In the genomic region with DNA sequence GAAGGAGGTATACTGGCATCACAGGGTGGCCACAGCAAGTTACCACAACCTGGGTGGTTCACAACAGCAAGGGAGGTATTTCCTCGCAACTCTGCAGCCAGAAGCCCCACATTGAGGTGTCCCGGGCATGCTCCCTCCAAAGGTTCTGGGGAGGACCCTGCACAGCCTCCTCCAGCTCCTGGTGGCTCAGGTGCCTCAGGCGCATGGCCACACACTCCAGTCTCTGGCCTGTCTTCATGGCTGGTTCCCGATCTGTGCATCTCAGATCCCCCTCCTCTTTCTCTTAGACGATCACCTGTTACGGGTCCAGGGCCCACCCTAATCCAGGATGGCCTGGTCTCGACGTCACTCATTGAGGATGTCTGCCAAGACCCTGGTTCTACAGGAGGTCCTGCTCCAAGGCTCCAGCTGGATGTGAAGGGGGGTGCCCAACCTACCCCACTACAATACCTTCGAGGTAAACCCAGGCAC, we compare ENCODE assay signal across 17 cellular contexts. TPM values are rescaled to one million over a fixed set of nuclear protein-coding genes. Genes with fewer than 3 reads are reported as not detected.
DNase-seq lines count a peak whose midpoint lies in the region; ATAC-seq, FAIRE-seq and TF ChIP-seq lines count a peak whose summit lies in the region.
"Had no signal": no experiment of that assay in that cellular context is flagged by ENCODE, and none has a peak within 500 bp of the region (broad histone marks: within the 10 kb centered on the region; RNA-seq: fewer than 3 reads in every experiment).

No MANE protein-coding gene starts in this region.

- no peak overlapping the region for H3K27ac ChIP-seq in stomach
- H3K27ac ChIP-seq: A549, Peyer's patch, SK-N-MC had no signal

- H3K4me3 ChIP-seq in stomach: no peak overlapping the region
- H3K4me3 ChIP-seq: A549, Peyer's patch, SK-N-MC had no signal

- peak; percentile 51 for DNase-seq in activated effector memory CD4-positive, alpha-beta T cell treated with anti-CD3 and anti-CD28 coated beads, Interleukin-2, amount 50 U/mL, for 16 hours
- DNase-seq in activated effector memory CD4-positive, alpha-beta T cell treated with Interleukin-2 at 50 U/mL for 16 hours: no peak
- DNase-seq in H54 (ENCODE audit: insufficient read length, low spot score): no peak
- peak; percentile 35 for DNase-seq in left lobe of liver (ENCODE audit: low spot score)
- DNase-seq in stomach: peak; percentile 20
- DNase-seq in A172 (ENCODE audit: low spot score): no peak
- no peak for DNase-seq in EL
- DNase-seq: Calu3; CD4-positive, alpha-beta memory T cell; NCI-H1092 treated with DMSO at 0.1 percent for 48 hours; NCI-H2029 treated with DMSO at 0.1 percent for 48 hours; NK-92 treated with Interleukin-12 subunit alpha and Interleukin-12 subunit beta, amount 100 ng/mL, for 24 hours; SHP77 had no signal

- no peak for TF ChIP-seq EP300 in stomach (IDR thresholded peaks at IDR 0.05)

- peaks cover 0 to 19% (median 2%) of the 10 kb centered on the region in 3 donors for H3K27me3 ChIP-seq in stomach
- H3K27me3 ChIP-seq: Peyer's patch had no signal

- TF ChIP-seq POLR2A in H54 (IDR thresholded peaks at IDR 0.05; ENCODE audit: low read depth, low read length): 0 out of 2 replicates have a peak, but pooled peaks have one; percentile 17
- TF ChIP-seq POLR2A in stomach (IDR thresholded peaks at IDR 0.05): no peak

- WGBS in stomach, 5 donors: 71 to 84% (median 75%) methylated on average over 7 to 9 of the region's 9 CpGs

- peaks cover under 1 to 6% (median 2%) of the 10 kb centered on the region in 4 donors for H3K4me1 ChIP-seq in stomach

- no peak for FAIRE-seq in H54 (lab: Jason Lieb, UNC)
- FAIRE-seq: A549 had no signal

- intact Hi-C loops in stomach (cut with DNase I; ENCODE audit: low total_unique reads): loop anchor here (10.0 kb wide), 1 partner anchor 291 kb away; no protein-coding TSS in a partner anchor

- H3K36me3 ChIP-seq in stomach: no peaks in the 10 kb centered on the region
- H3K36me3 ChIP-seq: Peyer's patch had no signal

- no peak for ATAC-seq in left lobe of liver
- ATAC-seq in HG03432 (IDR thresholded peaks at IDR 0.05; ENCODE audit: unreplicated experiment): no peak
- ATAC-seq: A549 had no signal

- no peak for TF ChIP-seq CTCF in stomach (IDR thresholded peaks at IDR 0.05)

- no peaks in the 10 kb centered on the region for H3K9me3 ChIP-seq in stomach
- H3K9me3 ChIP-seq: A549, Peyer's patch had no signal

RNA-seq across cellular contexts. Expression of gene ARF1, which starts 6.7 kb away (rescaled TPM):
- total RNA-seq in left lobe of liver (172 TPM), stomach (100 to 1,000 TPM; 111 to 289 (median 131) TPM)
- polyA plus RNA-seq in stomach: 100 to 1,000 TPM; 230 to 310 (median 271) TPM
- 263 and 292 TPM in 2 replicates for total RNA-seq in A172 (2014; rRNA removed; shearing (Covaris generic))

RNA-seq across cellular contexts. Expression of gene C1orf35, which starts 27.3 kb away (rescaled TPM):
- total RNA-seq in left lobe of liver (6.9 TPM), stomach (10 to 100 TPM in 2 of 5 donors, 1 to 10 TPM in 2, under 1 TPM in 1; 0.58 to 94.7 (median 5.0) TPM)
- 10 to 100 TPM; 12.8 to 30.5 (median 20.0) TPM for polyA plus RNA-seq in stomach
- 31.7 and 31.8 TPM in 2 replicates for total RNA-seq in A172 (2014; rRNA removed; shearing (Covaris generic))

RNA-seq across cellular contexts. Expression of gene MRPL55, which starts 33.3 kb away (rescaled TPM):
- total RNA-seq in left lobe of liver (38.0 TPM), stomach (100 to 1,000 TPM in 1 of 5 donors, 10 to 100 TPM in 4; 18.7 to 101 (median 77.4) TPM)
- 100 to 1,000 TPM; 136 to 158 (median 156) TPM for polyA plus RNA-seq in stomach
- 103 and 141 TPM in 2 replicates for total RNA-seq in A172 (2014; rRNA removed; shearing (Covaris generic))

Comparison
In these comparisons a context has a peak if more than half of its experiments do, and no peak if none do; other contexts are left out.
1. DNase-seq: peak in activated effector memory CD4-positive, alpha-beta T cell treated with anti-CD3 and anti-CD28 coated beads, Interleukin-2, amount 50 U/mL, for 16 hours (single experiment), left lobe of liver (single experiment) and stomach (single experiment); none in activated effector memory CD4-positive, alpha-beta T cell treated with Interleukin-2 at 50 U/mL for 16 hours (single experiment), H54 (single experiment), A172 (single experiment) and EL (single experiment).